17 cellular contexts compared by ENCODE assay signal in the genomic region with DNA sequence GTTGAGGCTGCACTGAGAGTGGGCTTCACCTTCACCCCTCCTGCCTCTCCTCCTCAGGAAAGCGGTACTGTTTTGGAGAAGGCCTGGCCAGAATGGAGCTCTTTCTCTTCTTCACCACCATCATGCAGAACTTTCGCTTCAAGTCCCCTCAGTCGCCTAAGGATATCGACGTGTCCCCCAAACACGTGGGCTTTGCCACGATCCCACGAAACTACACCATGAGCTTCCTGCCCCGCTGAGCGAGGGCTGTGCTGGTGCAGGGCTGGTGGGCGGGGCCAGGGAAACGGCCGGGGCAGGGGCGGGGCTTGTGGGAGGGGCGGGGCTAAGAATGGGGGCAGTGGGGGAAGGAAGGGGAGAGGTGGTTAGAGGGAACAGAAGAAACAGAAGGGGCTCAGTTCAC. TPM values are rescaled to one million over a fixed set of nuclear protein-coding genes. Genes with fewer than 3 reads are reported as not detected.
DNase-seq lines count a peak whose midpoint lies in the region; ATAC-seq and TF ChIP-seq lines count a peak whose summit lies in the region.
"Had no signal": no experiment of that assay in that cellular context is flagged by ENCODE, and none has a peak within 500 bp of the region (broad histone marks: within the 10 kb centered on the region; RNA-seq: fewer than 3 reads in every experiment).

No MANE protein-coding gene starts in this region.

- no peak overlapping the region for H2BK12ac ChIP-seq in H9 (ENCODE audit: insufficient read length, low read depth, low read length)

- DNase-seq in activated CD8-positive, alpha-beta memory T cell treated with anti-CD3 and anti-CD28 coated beads, Interleukin-2, amount 10 ng/mL, durations not matched to agents 7 days and 5 days, result no peak
- no peak for DNase-seq in activated CD8-positive, alpha-beta memory T cell treated with anti-CD3 and anti-CD28 coated beads for 24 hours
- no peak for DNase-seq in H9
- DNase-seq in central memory CD8-positive, alpha-beta T cell (ENCODE audit: low spot score in 2 of 2), result no peak
- DNase-seq in osteocyte (ENCODE audit: extremely low spot score, unreplicated experiment), result peak; percentile 65
- no peak for DNase-seq in UCSD-AML1 (lab: John Stamatoyannopoulos, UW; ENCODE audit: unreplicated experiment)
- DNase-seq in ascending aorta (ENCODE audit: low spot score in 2 of 2), result no peak
- DNase-seq in COLO668 (lab: John Stamatoyannopoulos, UW; ENCODE audit: unreplicated experiment), result no peak
- DNase-seq: DMS53, KBM-7, NCI-H1048, NCI-H146, NCI-H345, PC-9 had no signal

- no peak overlapping the region for H3T11ph ChIP-seq in H9 (ENCODE audit: low read length)

- H3K9me3 ChIP-seq in H9 (ENCODE audit: control insufficient read depth, low read depth, low read length), result no peaks in the 10 kb centered on the region
- H3K9me3 ChIP-seq in ascending aorta, result no peaks in the 10 kb centered on the region

- H3K4ac ChIP-seq in H9 (ENCODE audit: low read depth, low read length), result no peak overlapping the region

- H2BK20ac ChIP-seq in H9 (ENCODE audit: low read depth, low read length, poor library complexity, severe bottlenecking), result no peak overlapping the region

- H3K27me3 Mint-ChIP-seq in activated CD8-positive, alpha-beta memory T cell treated with anti-CD3 and anti-CD28 coated beads, Interleukin-2, amount 10 ng/mL, durations not matched to agents 7 days and 5 days, result peaks cover 29% of the 10 kb centered on the region
- H3K27me3 Mint-ChIP-seq in H9 (ENCODE audit: low read depth) (peaks cover 42% of the 10 kb centered on the region), osteocyte (ENCODE audit: unreplicated experiment) (peaks cover 18% of the 10 kb centered on the region)
- H3K27me3 Mint-ChIP-seq in central memory CD8-positive, alpha-beta T cell, result peaks cover 64% of the 10 kb centered on the region

- H3K27me3 ChIP-seq in H9 (ENCODE audit: insufficient read depth, low read length) (no peaks in the 10 kb centered on the region; the same call in 1 of the 2 replicates), ascending aorta (no peaks in the 10 kb centered on the region)
- H3K27me3 ChIP-seq: BLaER1 treated with 17β-estradiol and CSF1 and Interleukin-3, amounts not matched to agents 10 nM and 100 nM had no signal

- no peak overlapping the region for H3K56ac ChIP-seq in H9 (ENCODE audit: insufficient read length, low read depth, low read length)

- intact Hi-C loops in ascending aorta (cut with DNase I), result no loop called here

- no peaks in the 10 kb centered on the region for H3K79me1 ChIP-seq in H9 (ENCODE audit: insufficient read depth, low read depth, low read length, poor library complexity, severe bottlenecking)

- H3K18ac ChIP-seq in H9 (ENCODE audit: insufficient read length, low read depth, low read length), result peak overlapping the region; percentile 12

- H3K27ac ChIP-seq in H9 (ENCODE audit: insufficient read length, low read depth, low read length) (no peak overlapping the region), ascending aorta (no peak overlapping the region)
- H3K27ac ChIP-seq: BLaER1 treated with 17β-estradiol and CSF1 and Interleukin-3, amounts not matched to agents 10 nM and 100 nM; HL-60; PC-9 had no signal

- WGBS in H9 (ENCODE audit: extremely low coverage, insufficient read length, low lambda C conversion rate), result no CpG with 5 or more reads among the region's 15 CpGs

- no peaks in the 10 kb centered on the region for H3K36me3 ChIP-seq in ascending aorta
- H3K36me3 ChIP-seq: BLaER1 treated with 17β-estradiol and CSF1 and Interleukin-3, amounts not matched to agents 10 nM and 100 nM had no signal

- H4K20me1 ChIP-seq in H9 (ENCODE audit: control insufficient read depth, insufficient read depth, insufficient read length), result no peaks in the 10 kb centered on the region
- H4K20me1 ChIP-seq: BLaER1 treated with 17β-estradiol and CSF1 and Interleukin-3, amounts not matched to agents 10 nM and 100 nM had no signal

- H3K4me3 Mint-ChIP-seq in activated CD8-positive, alpha-beta memory T cell treated with anti-CD3 and anti-CD28 coated beads, Interleukin-2, amount 10 ng/mL, durations not matched to agents 7 days and 5 days, result no peak overlapping the region
- no peak overlapping the region; a peak in 1 of 5 replicates for H3K4me3 Mint-ChIP-seq in H9
- H3K4me3 Mint-ChIP-seq in central memory CD8-positive, alpha-beta T cell, result no peak overlapping the region
- no peak overlapping the region for H3K4me3 Mint-ChIP-seq in osteocyte (ENCODE audit: unreplicated experiment)

- H3K9ac ChIP-seq in H9 (ENCODE audit: extremely low read depth, insufficient read length, low read length), result no peak overlapping the region
- H3K9ac ChIP-seq: BLaER1 treated with 17β-estradiol and CSF1 and Interleukin-3, amounts not matched to agents 10 nM and 100 nM had no signal

- H3K27ac Mint-ChIP-seq in activated CD8-positive, alpha-beta memory T cell treated with anti-CD3 and anti-CD28 coated beads, Interleukin-2, amount 10 ng/mL, durations not matched to agents 7 days and 5 days, result no peak overlapping the region
- H3K27ac Mint-ChIP-seq in H9 (no peak overlapping the region), osteocyte (ENCODE audit: unreplicated experiment) (no peak overlapping the region)
- no peak overlapping the region for H3K27ac Mint-ChIP-seq in central memory CD8-positive, alpha-beta T cell (ENCODE audit: low read depth)

- H2BK15ac ChIP-seq in H9 (ENCODE audit: low read depth, low read length), result no peak overlapping the region

- TF ChIP-seq CTCF in H9 (conservative IDR thresholded peaks at IDR 0.05) (no peak), osteocyte (IDR thresholded peaks at IDR 0.05) (no peak), ascending aorta (IDR thresholded peaks at IDR 0.05) (no peak)

- no peaks in the 10 kb centered on the region for H3K36me3 Mint-ChIP-seq in activated CD8-positive, alpha-beta memory T cell treated with anti-CD3 and anti-CD28 coated beads, Interleukin-2, amount 10 ng/mL, durations not matched to agents 7 days and 5 days
- peaks cover 0 to 14% (median 2%) of the 10 kb centered on the region in 3 experiments; a peak in 3 of 7 replicates for H3K36me3 Mint-ChIP-seq in H9 (ENCODE audit: insufficient read depth in 1 of 3, low read depth in 3 of 3)
- peaks cover 3% of the 10 kb centered on the region for H3K36me3 Mint-ChIP-seq in central memory CD8-positive, alpha-beta T cell (ENCODE audit: insufficient read depth)
- H3K36me3 Mint-ChIP-seq in osteocyte (ENCODE audit: unreplicated experiment), result no peaks in the 10 kb centered on the region

- no peak overlapping the region for H4K5ac ChIP-seq in H9 (ENCODE audit: insufficient read length, low read depth, low read length)

- no peaks in the 10 kb centered on the region for H3K9me3 Mint-ChIP-seq in activated CD8-positive, alpha-beta memory T cell treated with anti-CD3 and anti-CD28 coated beads, Interleukin-2, amount 10 ng/mL, durations not matched to agents 7 days and 5 days (ENCODE audit: low read depth)
- peaks cover 28 to 30% of the 10 kb centered on the region in 2 experiments for H3K9me3 Mint-ChIP-seq in H9
- peaks cover 6% of the 10 kb centered on the region for H3K9me3 Mint-ChIP-seq in central memory CD8-positive, alpha-beta T cell
- H3K9me3 Mint-ChIP-seq in osteocyte (ENCODE audit: unreplicated experiment), result peaks cover 6% of the 10 kb centered on the region

- no peak overlapping the region for H2AFZ ChIP-seq in H9 (ENCODE audit: low read length)
- H2AFZ ChIP-seq: PC-9 had no signal

- no peak overlapping the region for H2BK120ac ChIP-seq in H9 (ENCODE audit: low read depth, low read length, poor library complexity, severe bottlenecking)

- no peak overlapping the region for H4K91ac ChIP-seq in H9 (ENCODE audit: insufficient read length, low read depth, low read length)

- peaks cover 1% of the 10 kb centered on the region for H3K4me1 Mint-ChIP-seq in activated CD8-positive, alpha-beta memory T cell treated with anti-CD3 and anti-CD28 coated beads, Interleukin-2, amount 10 ng/mL, durations not matched to agents 7 days and 5 days
- H3K4me1 Mint-ChIP-seq in H9 (peaks cover 16 to 22% of the 10 kb centered on the region in 2 experiments), osteocyte (ENCODE audit: unreplicated experiment) (no peaks in the 10 kb centered on the region)
- peaks cover 10% of the 10 kb centered on the region for H3K4me1 Mint-ChIP-seq in central memory CD8-positive, alpha-beta T cell

- no peak overlapping the region for H3K14ac ChIP-seq in H9 (ENCODE audit: insufficient read depth, low read length)

- no peak overlapping the region for H2AK5ac ChIP-seq in H9 (ENCODE audit: insufficient read length, low read length)

- no peak overlapping the region for H3K23ac ChIP-seq in H9 (ENCODE audit: insufficient read length, low read depth, low read length)

- H3K4me1 ChIP-seq in H9 (ENCODE audit: insufficient read depth, low read length) (no peaks in the 10 kb centered on the region), ascending aorta (no peaks in the 10 kb centered on the region)
- H3K4me1 ChIP-seq: BLaER1 treated with 17β-estradiol and CSF1 and Interleukin-3, amounts not matched to agents 10 nM and 100 nM had no signal

- no peaks in the 10 kb centered on the region for H3K23me2 ChIP-seq in H9 (ENCODE audit: insufficient read length, low read depth, low read length, poor library complexity, severe bottlenecking)

- H3K4me2 ChIP-seq in H9 (ENCODE audit: insufficient read depth, insufficient read length, low read length), result no peak overlapping the region
- H3K4me2 ChIP-seq: BLaER1 treated with 17β-estradiol and CSF1 and Interleukin-3, amounts not matched to agents 10 nM and 100 nM; PC-9 had no signal

- CTCF ChIA-PET in activated CD8-positive, alpha-beta memory T cell treated with anti-CD3 and anti-CD28 coated beads, Interleukin-2, amount 10 ng/mL, durations not matched to agents 7 days and 5 days (lab: Charles Lee), result no interaction called here

- no peaks in the 10 kb centered on the region for H3K79me2 ChIP-seq in H9 (ENCODE audit: insufficient read depth, low read length)

- no peak overlapping the region for H4K8ac ChIP-seq in H9 (replicated peaks; ENCODE audit: insufficient read length, low read depth, low read length)

- H3K4me3 ChIP-seq in ascending aorta, result no peak overlapping the region
- H3K4me3 ChIP-seq: BLaER1 treated with 17β-estradiol and CSF1 and Interleukin-3, amounts not matched to agents 10 nM and 100 nM; PC-9 had no signal

- no peak overlapping the region for H2BK5ac ChIP-seq in H9 (ENCODE audit: insufficient read length, low read length)

- peak; percentile 58 for ATAC-seq in activated CD8-positive, alpha-beta memory T cell treated with anti-CD3 and anti-CD28 coated beads, Interleukin-2, amount 10 ng/mL, durations not matched to agents 7 days and 5 days
- peak; percentile 77 for ATAC-seq in central memory CD8-positive, alpha-beta T cell (replicated peaks; ENCODE audit: extremely low read depth, poor library complexity, severe bottlenecking)

RNA-seq across cellular contexts. Expression of gene CYP2A13, which starts 7.5 kb away (rescaled TPM):
- not detected for total RNA-seq in activated CD8-positive, alpha-beta memory T cell treated with anti-CD3 and anti-CD28 coated beads, Interleukin-2, amount 10 ng/mL, durations not matched to agents 7 days and 5 days
- total RNA-seq in H9 (2021) (0.63 and 0.72 TPM in 2 replicates), osteocyte (not detected in 2 replicates), ascending aorta (not detected)
- total RNA-seq: A172, PC-9 had no signal

RNA-seq across cellular contexts. Expression of gene CYP2F1, which starts 18.5 kb away (rescaled TPM):
- total RNA-seq in activated CD8-positive, alpha-beta memory T cell treated with anti-CD3 and anti-CD28 coated beads, Interleukin-2, amount 10 ng/mL, durations not matched to agents 7 days and 5 days, result not detected
- total RNA-seq in H9 (2021) (0.63 TPM in 1 of 2 replicates, not detected in the other), osteocyte (not detected in 2 replicates), ascending aorta (not detected)
- total RNA-seq: A172, PC-9 had no signal
